8 cellular contexts compared by ENCODE assay signal in genomic region chr17:74873036-74873873, GRCh38. TPM values are rescaled to one million over a fixed set of nuclear protein-coding genes. Genes with fewer than 3 reads are reported as not detected.
DNase-seq lines count a peak whose midpoint lies in the region; ATAC-seq and TF ChIP-seq lines count a peak whose summit lies in the region.

No MANE protein-coding gene starts in this region.

- ATAC-seq in naive thymus-derived CD4-positive, alpha-beta T cell: peak; percentile 97
- ATAC-seq in stimulated activated memory B cell treated with anti-CD40 and anti-IgM and Interleukin-4, amounts not matched to agents 10 μg/mL and 1 μg/mL and 100 μg/mL, for 72 hours: peak; percentile 98

- H3K36me3 Mint-ChIP-seq in activated T-helper 2 cell treated with anti-CD3 and anti-CD28 coated beads, Interferon-gamma antibody, Interleukin-2, Interleukin-4, amounts not matched to agents 10 μg/mL and 5 μg/mL and 100 μg/mL, durations not matched to agents 14 hours and 24 hours and 36 hours (ENCODE audit: low read depth): peaks cover 4% of the 10 kb centered on the region
- peaks cover 0 to 6% (median 0%) of the 10 kb centered on the region in 5 donors for H3K36me3 Mint-ChIP-seq in naive thymus-derived CD4-positive, alpha-beta T cell
- H3K36me3 Mint-ChIP-seq in stimulated activated memory B cell treated with anti-CD40 and anti-IgM and Interleukin-4, amounts not matched to agents 10 μg/mL and 1 μg/mL and 100 μg/mL, for 72 hours: no peaks in the 10 kb centered on the region

- H3K4me3 Mint-ChIP-seq in activated T-helper 2 cell treated with anti-CD3 and anti-CD28 coated beads, Interferon-gamma antibody, Interleukin-2, Interleukin-4, amounts not matched to agents 10 μg/mL and 5 μg/mL and 100 μg/mL, durations not matched to agents 14 hours and 24 hours and 36 hours (ENCODE audit: low read depth): peak overlapping the region; percentile 85
- peak overlapping the region; percentile 74 to 96 (median 88) for H3K4me3 Mint-ChIP-seq in naive thymus-derived CD4-positive, alpha-beta T cell
- peak overlapping the region; percentile 86 for H3K4me3 Mint-ChIP-seq in stimulated activated memory B cell treated with anti-CD40 and anti-IgM and Interleukin-4, amounts not matched to agents 10 μg/mL and 1 μg/mL and 100 μg/mL, for 72 hours

- H3K4me1 ChIP-seq in naive thymus-derived CD4-positive, alpha-beta T cell (ENCODE audit: control insufficient read depth in 2 of 2, insufficient read depth in 2 of 2, low read length in 2 of 2): peaks cover 11 to 14% of the 10 kb centered on the region in 2 donors

- peak overlapping the region; percentile 91 for H3K4me3 ChIP-seq in LNCaP clone FGC (ENCODE audit: low read depth, low read length)
- H3K4me3 ChIP-seq in fibroblast of mammary gland (ENCODE audit: control insufficient read depth, low read depth, low read length): peak overlapping the region; percentile 87
- peak overlapping the region; percentile 87 for H3K4me3 ChIP-seq in naive thymus-derived CD4-positive, alpha-beta T cell (ENCODE audit: low read length)

- no peaks in the 10 kb centered on the region for H3K9me3 Mint-ChIP-seq in activated T-helper 2 cell treated with anti-CD3 and anti-CD28 coated beads, Interferon-gamma antibody, Interleukin-2, Interleukin-4, amounts not matched to agents 10 μg/mL and 5 μg/mL and 100 μg/mL, durations not matched to agents 14 hours and 24 hours and 36 hours
- peaks cover 0 to 2% (median 0%) of the 10 kb centered on the region in 11 donors for H3K9me3 Mint-ChIP-seq in naive thymus-derived CD4-positive, alpha-beta T cell
- H3K9me3 Mint-ChIP-seq in stimulated activated memory B cell treated with anti-CD40 and anti-IgM and Interleukin-4, amounts not matched to agents 10 μg/mL and 1 μg/mL and 100 μg/mL, for 72 hours: no peaks in the 10 kb centered on the region

- peak overlapping the region; percentile 73 for H3K27ac Mint-ChIP-seq in activated T-helper 2 cell treated with anti-CD3 and anti-CD28 coated beads, Interferon-gamma antibody, Interleukin-2, Interleukin-4, amounts not matched to agents 10 μg/mL and 5 μg/mL and 100 μg/mL, durations not matched to agents 14 hours and 24 hours and 36 hours
- H3K27ac Mint-ChIP-seq in naive thymus-derived CD4-positive, alpha-beta T cell: peak overlapping the region; percentile 94 to 99 (median 97)
- peak overlapping the region; percentile 85 for H3K27ac Mint-ChIP-seq in stimulated activated memory B cell treated with anti-CD40 and anti-IgM and Interleukin-4, amounts not matched to agents 10 μg/mL and 1 μg/mL and 100 μg/mL, for 72 hours

- H3K36me3 ChIP-seq in naive thymus-derived CD4-positive, alpha-beta T cell (ENCODE audit: control insufficient read depth in 2 of 3, insufficient read depth in 3 of 3, low read length in 3 of 3): no peaks in the 10 kb centered on the region

- no peaks in the 10 kb centered on the region for H3K27me3 ChIP-seq in naive thymus-derived CD4-positive, alpha-beta T cell (ENCODE audit: control insufficient read depth in 2 of 2, insufficient read depth in 2 of 2, low read length in 2 of 2)

- POLR2A ChIA-PET in naive thymus-derived CD4-positive, alpha-beta T cell (lab: Charles Lee): interaction anchor here (0.6 to 1.6 kb wide), 13 partner anchors 18 to 397 kb away, joined by 3 to 8 read pairs (median 3); partner anchors contain the start of genes GGA3, MIF4GD, MRPS7 and NUP85

- DNase-seq in EL (peak; percentile 100), H4 (ENCODE audit: low spot score) (peak; percentile 100), LNCaP clone FGC (ENCODE audit: low read depth) (peak; percentile 100), RPMI8226 (peak; percentile 100), fibroblast of mammary gland (ENCODE audit: low read depth) (peak; percentile 100)
- DNase-seq in activated T-helper 2 cell treated with anti-CD3 and anti-CD28 coated beads, Interferon-gamma antibody, Interleukin-2, Interleukin-4, amounts not matched to agents 10 μg/mL and 5 μg/mL and 100 μg/mL, durations not matched to agents 14 hours and 24 hours and 36 hours (ENCODE audit: low spot score): peak; percentile 97
- peak; percentile 91 to 100 (median 98) for DNase-seq in naive thymus-derived CD4-positive, alpha-beta T cell

- CTCF ChIA-PET in naive thymus-derived CD4-positive, alpha-beta T cell (lab: Charles Lee): interaction anchor here (0.7 to 2.4 kb wide), 7 partner anchors 8 to 349 kb away, joined by 3 to 10 read pairs (median 5); partner anchors contain the start of gene RAB37

- peak overlapping the region; percentile 91 for H3K27ac ChIP-seq in naive thymus-derived CD4-positive, alpha-beta T cell (ENCODE audit: low read depth, low read length)

- H3K4me1 Mint-ChIP-seq in activated T-helper 2 cell treated with anti-CD3 and anti-CD28 coated beads, Interferon-gamma antibody, Interleukin-2, Interleukin-4, amounts not matched to agents 10 μg/mL and 5 μg/mL and 100 μg/mL, durations not matched to agents 14 hours and 24 hours and 36 hours (ENCODE audit: low read depth): peaks cover 17% of the 10 kb centered on the region
- peaks cover 18 to 41% (median 22%) of the 10 kb centered on the region in 7 donors for H3K4me1 Mint-ChIP-seq in naive thymus-derived CD4-positive, alpha-beta T cell
- H3K4me1 Mint-ChIP-seq in stimulated activated memory B cell treated with anti-CD40 and anti-IgM and Interleukin-4, amounts not matched to agents 10 μg/mL and 1 μg/mL and 100 μg/mL, for 72 hours: peaks cover 30% of the 10 kb centered on the region

- TF ChIP-seq CTCF in LNCaP clone FGC (IDR thresholded peaks at IDR 0.05; ENCODE audit: control insufficient read depth, extremely low read depth, insufficient read depth) (no peak), fibroblast of mammary gland (conservative IDR thresholded peaks at IDR 0.05; ENCODE audit: control insufficient read depth, insufficient read depth, low read depth, low read length) (no peak)

- peaks cover 2% of the 10 kb centered on the region for H3K27me3 Mint-ChIP-seq in activated T-helper 2 cell treated with anti-CD3 and anti-CD28 coated beads, Interferon-gamma antibody, Interleukin-2, Interleukin-4, amounts not matched to agents 10 μg/mL and 5 μg/mL and 100 μg/mL, durations not matched to agents 14 hours and 24 hours and 36 hours (ENCODE audit: low read depth)
- peaks cover 0 to 3% (median 0%) of the 10 kb centered on the region in 5 donors for H3K27me3 Mint-ChIP-seq in naive thymus-derived CD4-positive, alpha-beta T cell
- no peaks in the 10 kb centered on the region for H3K27me3 Mint-ChIP-seq in stimulated activated memory B cell treated with anti-CD40 and anti-IgM and Interleukin-4, amounts not matched to agents 10 μg/mL and 1 μg/mL and 100 μg/mL, for 72 hours

- intact Hi-C loops in activated T-helper 2 cell treated with anti-CD3 and anti-CD28 coated beads, Interferon-gamma antibody, Interleukin-2, Interleukin-4, amounts not matched to agents 10 μg/mL and 5 μg/mL and 100 μg/mL, durations not matched to agents 14 hours and 24 hours and 36 hours (cut with micrococcal nuclease): loop anchor here (1.0 to 10.0 kb wide), 2 partner anchors 21 to 1638 kb away; a partner anchor contains a TSS
- intact Hi-C loops in naive thymus-derived CD4-positive, alpha-beta T cell (cut with micrococcal nuclease): loop anchor here (1.0 to 5.0 kb wide), 18 partner anchors 8 to 794 kb away; partner anchors contain the start of genes GRB2 (in 2 of the 2), NAT9 (in 2 of the 2), NHERF1 (in 2 of the 2) and GGA3 (in 1 of the 2)

- H3K9me3 ChIP-seq in naive thymus-derived CD4-positive, alpha-beta T cell (ENCODE audit: control insufficient read depth in 2 of 3, low read length in 3 of 3): no peaks in the 10 kb centered on the region

RNA-seq across cellular contexts. Expression of gene FDXR, which starts 0.5 kb away (rescaled TPM):
- total RNA-seq in H4 (2014; rRNA removed; shearing (Covaris generic)): 22.1 and 30.0 TPM in 2 replicates
- 17.8 and 19.7 TPM in 2 replicates for total RNA-seq in activated T-helper 2 cell treated with anti-CD3 and anti-CD28 coated beads, Interferon-gamma antibody, Interleukin-2, Interleukin-4, amounts not matched to agents 10 μg/mL and 5 μg/mL and 100 μg/mL, durations not matched to agents 14 hours and 24 hours and 36 hours
- 10 to 100 TPM in 3 of 5 experiments, 1 to 10 TPM in 2; 4.7 to 39.5 (median 11.7) TPM for total RNA-seq in naive thymus-derived CD4-positive, alpha-beta T cell
- 1 to 10 TPM; 5.4 to 6.4 TPM for polyA plus RNA-seq in naive thymus-derived CD4-positive, alpha-beta T cell

RNA-seq across cellular contexts. Expression of gene GRIN2C, which starts 13.6 kb away (rescaled TPM):
- total RNA-seq in H4 (2014; rRNA removed; shearing (Covaris generic)): 0.12 TPM in 1 of 2 replicates, not detected in the other
- total RNA-seq in activated T-helper 2 cell treated with anti-CD3 and anti-CD28 coated beads, Interferon-gamma antibody, Interleukin-2, Interleukin-4, amounts not matched to agents 10 μg/mL and 5 μg/mL and 100 μg/mL, durations not matched to agents 14 hours and 24 hours and 36 hours: 0.14 and 0.16 TPM in 2 replicates
- under 1 TPM in 2 of 5 experiments, not detected in 3; 0.12 to 0.15 TPM for total RNA-seq in naive thymus-derived CD4-positive, alpha-beta T cell
- not detected for polyA plus RNA-seq in naive thymus-derived CD4-positive, alpha-beta T cell

RNA-seq across cellular contexts. Expression of gene FADS6, which starts 20.2 kb away (rescaled TPM):
- not detected in 2 replicates for total RNA-seq in H4 (2014; rRNA removed; shearing (Covaris generic))
- total RNA-seq in activated T-helper 2 cell treated with anti-CD3 and anti-CD28 coated beads, Interferon-gamma antibody, Interleukin-2, Interleukin-4, amounts not matched to agents 10 μg/mL and 5 μg/mL and 100 μg/mL, durations not matched to agents 14 hours and 24 hours and 36 hours: not detected in 2 replicates
- not detected for total RNA-seq in naive thymus-derived CD4-positive, alpha-beta T cell
- polyA plus RNA-seq in naive thymus-derived CD4-positive, alpha-beta T cell: under 1 TPM in 1 of 2 donors, not detected in 1; 0.14 TPM

RNA-seq across cellular contexts. Expression of gene USH1G, which starts 49.8 kb away (rescaled TPM):
- 0.54 TPM in 1 of 2 replicates, not detected in the other for total RNA-seq in H4 (2014; rRNA removed; shearing (Covaris generic))
- total RNA-seq in activated T-helper 2 cell treated with anti-CD3 and anti-CD28 coated beads, Interferon-gamma antibody, Interleukin-2, Interleukin-4, amounts not matched to agents 10 μg/mL and 5 μg/mL and 100 μg/mL, durations not matched to agents 14 hours and 24 hours and 36 hours: not detected in 2 replicates
- total RNA-seq in naive thymus-derived CD4-positive, alpha-beta T cell: not detected
- polyA plus RNA-seq in naive thymus-derived CD4-positive, alpha-beta T cell: not detected

RNA-seq across cellular contexts. Expression of gene OTOP2, which starts 50.8 kb away (rescaled TPM):
- not detected in 2 replicates for total RNA-seq in H4 (2014; rRNA removed; shearing (Covaris generic))
- total RNA-seq in activated T-helper 2 cell treated with anti-CD3 and anti-CD28 coated beads, Interferon-gamma antibody, Interleukin-2, Interleukin-4, amounts not matched to agents 10 μg/mL and 5 μg/mL and 100 μg/mL, durations not matched to agents 14 hours and 24 hours and 36 hours: not detected in 2 replicates
- not detected for total RNA-seq in naive thymus-derived CD4-positive, alpha-beta T cell
- not detected for polyA plus RNA-seq in naive thymus-derived CD4-positive, alpha-beta T cell

Comparison
In these comparisons a context has a peak if more than half of its experiments do, and no peak if none do; other contexts are left out.
1. Peak in every context shown above with its lines: DNase-seq, ATAC-seq, H3K4me3 ChIP-seq and H3K27ac ChIP-seq.